14 cellular contexts compared by ENCODE assay signal in genomic region chr10:127854769-127855583, GRCh38. TPM values are rescaled to one million over a fixed set of nuclear protein-coding genes. Genes with fewer than 3 reads are reported as not detected.
DNase-seq lines count a peak whose midpoint lies in the region; ATAC-seq and TF ChIP-seq lines count a peak whose summit lies in the region.
"Had no signal": no experiment of that assay in that cellular context is flagged by ENCODE, and none has a peak within 500 bp of the region (broad histone marks: within the 10 kb centered on the region; RNA-seq: fewer than 3 reads in every experiment).

No MANE protein-coding gene starts in this region.

- peaks cover 12 to 27% (median 18%) of the 10 kb centered on the region in 6 donors for H3K4me1 ChIP-seq in spleen

- ATAC-seq in GM19035 (IDR thresholded peaks at IDR 0.05; ENCODE audit: unreplicated experiment) (peak; percentile 81), HG02642 (IDR thresholded peaks at IDR 0.05; ENCODE audit: poor library complexity, unreplicated experiment) (peak; percentile 70), HG03521 (IDR thresholded peaks at IDR 0.05; ENCODE audit: unreplicated experiment) (peak; percentile 61)
- no peak for ATAC-seq in activated naive CD8-positive, alpha-beta T cell treated with anti-CD3 and anti-CD28 coated beads, Interleukin-2, amount 50 U/mL, for 24 hours

- intact Hi-C loops in spleen (cut with DNase I; ENCODE audit: low total_unique reads) = loop anchor here (5.0 kb wide), 1 partner anchor 138 kb away; no protein-coding TSS in a partner anchor

- H3K9me3 ChIP-seq in spleen = no peaks in the 10 kb centered on the region

- 69 to 81% (median 79%) methylated on average over 13 to 15 of the region's 15 CpGs for WGBS in spleen, 5 donors

- peak overlapping the region in 1 of 8 donors; percentile 15 for H3K27ac ChIP-seq in spleen
- H3K27ac ChIP-seq: HL-60, skin epidermis had no signal

- peak; percentile 86 for DNase-seq in spleen
- no peak for DNase-seq in NCI-H524 treated with DMSO at 0.1 percent for 48 hours (lab: John Stamatoyannopoulos, UW)
- no peak for DNase-seq in activated naive CD8-positive, alpha-beta T cell treated with anti-CD3 and anti-CD28 coated beads, Interleukin-2, amount 50 U/mL, for 24 hours
- DNase-seq in stimulated activated CD4-positive, alpha-beta T cell treated with anti-CD3 and anti-CD28 coated beads, Interleukin-1b, Interleukin-23, amount 100 ng/mL, for 48 hours = no peak
- no peak for DNase-seq in NCI-H146 (lab: John Stamatoyannopoulos, UW)

- no peak overlapping the region for H3K27ac Mint-ChIP-seq in activated naive CD8-positive, alpha-beta T cell treated with anti-CD3 and anti-CD28 coated beads, Interleukin-2, amount 50 U/mL, for 24 hours
- H3K27ac Mint-ChIP-seq: activated T-helper 17 cell treated with anti-CD3 and anti-CD28 coated beads, Interleukin-2, amount 50 U/mL, for 72 hours; stimulated activated naive CD8-positive, alpha-beta T cell treated with anti-CD3 and anti-CD28 coated beads, Interleukin-15, Interleukin-2, amounts not matched to agents 100 ng/mL and 50 ng/mL, for 24 hours had no signal

- no peak for TF ChIP-seq CTCF in spleen (IDR thresholded peaks at IDR 0.05 in 8 of 11, conservative IDR thresholded peaks at IDR 0.05 in 3 of 11)

- H3K36me3 Mint-ChIP-seq in activated naive CD8-positive, alpha-beta T cell treated with anti-CD3 and anti-CD28 coated beads, Interleukin-2, amount 50 U/mL, for 24 hours (ENCODE audit: low read depth) = no peaks in the 10 kb centered on the region

- peaks cover 0 to 9% (median 0%) of the 10 kb centered on the region in 7 donors for H3K27me3 ChIP-seq in spleen (replicated peaks in 1 of 7)

- H3K9me3 Mint-ChIP-seq in activated naive CD8-positive, alpha-beta T cell treated with anti-CD3 and anti-CD28 coated beads, Interleukin-2, amount 50 U/mL, for 24 hours = no peaks in the 10 kb centered on the region
- H3K9me3 Mint-ChIP-seq: activated T-helper 17 cell treated with anti-CD3 and anti-CD28 coated beads, Interleukin-2, amount 50 U/mL, for 72 hours; stimulated activated naive CD8-positive, alpha-beta T cell treated with anti-CD3 and anti-CD28 coated beads, Interleukin-15, Interleukin-2, amounts not matched to agents 100 ng/mL and 50 ng/mL, for 24 hours had no signal

- no peaks in the 10 kb centered on the region for H3K36me3 ChIP-seq in spleen

- TF ChIP-seq POLR2A in spleen (IDR thresholded peaks at IDR 0.05) = no peak

- H3K27me3 Mint-ChIP-seq in activated naive CD8-positive, alpha-beta T cell treated with anti-CD3 and anti-CD28 coated beads, Interleukin-2, amount 50 U/mL, for 24 hours = peaks cover 14% of the 10 kb centered on the region

- H3K4me1 Mint-ChIP-seq in activated naive CD8-positive, alpha-beta T cell treated with anti-CD3 and anti-CD28 coated beads, Interleukin-2, amount 50 U/mL, for 24 hours = peaks cover 11% of the 10 kb centered on the region
- H3K4me1 Mint-ChIP-seq: activated T-helper 17 cell treated with anti-CD3 and anti-CD28 coated beads, Interleukin-2, amount 50 U/mL, for 72 hours had no signal

- H3K4me3 ChIP-seq in spleen = no peak overlapping the region
- H3K4me3 ChIP-seq: skin epidermis had no signal

- H3K4me3 Mint-ChIP-seq in activated naive CD8-positive, alpha-beta T cell treated with anti-CD3 and anti-CD28 coated beads, Interleukin-2, amount 50 U/mL, for 24 hours = no peak overlapping the region
- H3K4me3 Mint-ChIP-seq: activated T-helper 17 cell treated with anti-CD3 and anti-CD28 coated beads, Interleukin-2, amount 50 U/mL, for 72 hours; stimulated activated naive CD8-positive, alpha-beta T cell treated with anti-CD3 and anti-CD28 coated beads, Interleukin-15, Interleukin-2, amounts not matched to agents 100 ng/mL and 50 ng/mL, for 24 hours had no signal

RNA-seq across cellular contexts. Expression of gene CLRN3, which starts 37.8 kb away (rescaled TPM):
- under 1 TPM in 1 of 7 donors, not detected in 6; 0.43 TPM for total RNA-seq in spleen
- under 1 TPM in 1 of 3 donors, not detected in 2; 0.22 TPM for polyA plus RNA-seq in spleen
- total RNA-seq: activated T-helper 17 cell treated with anti-CD3 and anti-CD28 coated beads, Interleukin-2, amount 50 U/mL, for 72 hours; Daoy; mononuclear cell had no signal

RNA-seq across cellular contexts. Expression of gene PTPRE, which starts 51.9 kb away (rescaled TPM):
- total RNA-seq in spleen = 100 to 1,000 TPM in 2 of 7 donors, 10 to 100 TPM in 5; 63.7 to 133 (median 82.9) TPM
- 10 to 100 TPM in 1 of 3 donors, 1 to 10 TPM in 2; 6.2 to 10.9 (median 8.4) TPM for polyA plus RNA-seq in spleen
